ENCODE assay signal across 15 cellular contexts in the genomic region with DNA sequence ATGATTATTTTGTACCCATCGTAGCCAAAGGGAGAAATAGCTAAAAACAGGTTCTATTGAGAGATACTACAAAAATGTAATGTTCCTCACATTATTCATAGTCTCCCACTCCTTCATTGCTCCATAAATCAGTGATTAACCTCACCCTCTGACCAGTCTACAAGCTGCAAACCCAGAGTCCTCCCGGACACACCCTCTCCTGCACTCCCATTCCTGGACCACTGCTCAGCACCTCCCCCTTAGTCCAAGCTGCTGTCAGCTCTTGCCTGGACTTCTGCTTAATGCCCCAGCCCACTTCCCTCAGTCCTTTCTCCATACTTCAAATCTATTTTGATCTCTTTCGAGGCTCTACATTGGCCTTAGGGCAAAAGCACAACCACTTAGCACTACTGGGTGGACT.
A peak's percentile ranks its signal among the peaks of the same experiment; 100 is the strongest.
DNase-seq lines count a peak whose midpoint lies in the region; ATAC-seq and TF ChIP-seq lines count a peak whose summit lies in the region.
"Had no signal": no experiment of that assay in that cellular context is flagged by ENCODE, and none has a peak within 500 bp of the region (broad histone marks: within the 10 kb centered on the region; RNA-seq: fewer than 3 reads in every experiment).

No MANE protein-coding gene starts in this region.

- in situ Hi-C loops in GM23248 (cut with MboI), result no loop called here
- in situ Hi-C loops in gastrocnemius medialis (cut with MboI; ENCODE audit: low sequenced_read_pairs in 4 of 4), result loop anchor here in 1 of 4 donors (25.0 kb wide), 1 partner anchor 387 kb away; no protein-coding TSS in a partner anchor

- no peak overlapping the region for H3K4me3 Mint-ChIP-seq in endothelial cell (ENCODE audit: unreplicated experiment)
- H3K4me3 Mint-ChIP-seq in activated T-helper 17 cell treated with anti-CD3 and anti-CD28 coated beads, Interleukin-2, amount 50 U/mL, for 72 hours, result no peak overlapping the region
- H3K4me3 Mint-ChIP-seq: H9 had no signal

- ATAC-seq in left lung (peak; percentile 49), gastrocnemius medialis (no peak)
- ATAC-seq in activated T-helper 17 cell treated with anti-CD3 and anti-CD28 coated beads, Interleukin-2, amount 50 U/mL, for 72 hours (replicated peaks), result no peak
- ATAC-seq: Panc1 had no signal

- no peaks in the 10 kb centered on the region for H3K9me2 ChIP-seq in GM23248 (ENCODE audit: insufficient read depth)

- WGBS in GM23248 (ENCODE audit: low coverage in 1 of 2, low lambda C conversion rate in 2 of 2, missing lambda C conversion rate in 2 of 2), 2 experiments, result 55 to 61% methylated on average over 3 of the region's 3 CpGs
- 69% methylated on average over 3 of the region's 3 CpGs for WGBS in esophagus muscularis mucosa

- no peak overlapping the region for H3K27ac ChIP-seq in GM23248
- H3K27ac ChIP-seq in left lung, result no peak overlapping the region
- peak overlapping the region in 3 of 4 donors; percentile 7 to 54 (median 25) for H3K27ac ChIP-seq in gastrocnemius medialis
- peak overlapping the region in 2 of 4 donors; percentile 42 to 45 for H3K27ac ChIP-seq in esophagus muscularis mucosa (replicated peaks in 1 of 4)

- no peak for TF ChIP-seq CTCF in endothelial cell (IDR thresholded peaks at IDR 0.05; ENCODE audit: unreplicated experiment)
- no peak for TF ChIP-seq CTCF in left lung (IDR thresholded peaks at IDR 0.05)
- no peak for TF ChIP-seq CTCF in gastrocnemius medialis (IDR thresholded peaks at IDR 0.05 in 4 of 5, conservative IDR thresholded peaks at IDR 0.05 in 1 of 5)
- no peak for TF ChIP-seq CTCF in esophagus muscularis mucosa (IDR thresholded peaks at IDR 0.05)

- no peaks in the 10 kb centered on the region for H3K9me3 ChIP-seq in GM23248 (ENCODE audit: low read depth)
- no peaks in the 10 kb centered on the region for H3K9me3 ChIP-seq in left lung
- no peaks in the 10 kb centered on the region for H3K9me3 ChIP-seq in gastrocnemius medialis
- H3K9me3 ChIP-seq in esophagus muscularis mucosa, result no peaks in the 10 kb centered on the region
- H3K9me3 ChIP-seq: MG63 had no signal

- H3K27me3 ChIP-seq in GM23248 (replicated peaks; ENCODE audit: insufficient read depth) (no peaks in the 10 kb centered on the region), left lung (no peaks in the 10 kb centered on the region), gastrocnemius medialis (no peaks in the 10 kb centered on the region), esophagus muscularis mucosa (no peaks in the 10 kb centered on the region)
- H3K27me3 ChIP-seq: MG63 had no signal

- TF ChIP-seq EP300 in esophagus muscularis mucosa (IDR thresholded peaks at IDR 0.05), result no peak

- no peak overlapping the region for H3K9ac ChIP-seq in GM23248

- intact Hi-C loops in left lung (cut with DNase I), result no loop called here
- intact Hi-C loops in gastrocnemius medialis (cut with DNase I; ENCODE audit: low total_unique reads), result no loop called here
- intact Hi-C loops in esophagus muscularis mucosa (cut with DNase I), result no loop called here

- no peaks in the 10 kb centered on the region for H4K20me1 ChIP-seq in GM23248 (ENCODE audit: insufficient read depth)

- no peak overlapping the region for H2AFZ ChIP-seq in GM23248

- TF ChIP-seq POLR2A in gastrocnemius medialis (IDR thresholded peaks at IDR 0.05) (no peak), esophagus muscularis mucosa (IDR thresholded peaks at IDR 0.05; ENCODE audit: low read depth) (no peak)

- peaks cover 71% of the 10 kb centered on the region for H3K4me1 Mint-ChIP-seq in endothelial cell (ENCODE audit: unreplicated experiment)
- H3K4me1 Mint-ChIP-seq in activated T-helper 17 cell treated with anti-CD3 and anti-CD28 coated beads, Interleukin-2, amount 50 U/mL, for 72 hours, result no peaks in the 10 kb centered on the region

- H3K79me2 ChIP-seq in GM23248 (ENCODE audit: insufficient read depth), result no peaks in the 10 kb centered on the region

- no peaks in the 10 kb centered on the region for H3K36me3 ChIP-seq in GM23248 (ENCODE audit: low read depth)
- no peaks in the 10 kb centered on the region for H3K36me3 ChIP-seq in left lung
- H3K36me3 ChIP-seq in gastrocnemius medialis, result no peaks in the 10 kb centered on the region
- no peaks in the 10 kb centered on the region for H3K36me3 ChIP-seq in esophagus muscularis mucosa
- H3K36me3 ChIP-seq: MG63 had no signal

- H3K4me2 ChIP-seq in GM23248 (ENCODE audit: unreplicated experiment), result no peak overlapping the region

- H3K27me3 Mint-ChIP-seq in endothelial cell (ENCODE audit: unreplicated experiment), result peaks cover 2% of the 10 kb centered on the region
- peaks cover 30% of the 10 kb centered on the region for H3K27me3 Mint-ChIP-seq in activated T-helper 17 cell treated with anti-CD3 and anti-CD28 coated beads, Interleukin-2, amount 50 U/mL, for 72 hours

- no peaks in the 10 kb centered on the region for H3F3A ChIP-seq in GM23248 (ENCODE audit: insufficient read depth)

- H3K36me3 Mint-ChIP-seq in endothelial cell (ENCODE audit: low read depth, unreplicated experiment), result peaks cover 2% of the 10 kb centered on the region
- no peaks in the 10 kb centered on the region for H3K36me3 Mint-ChIP-seq in activated T-helper 17 cell treated with anti-CD3 and anti-CD28 coated beads, Interleukin-2, amount 50 U/mL, for 72 hours (ENCODE audit: low read depth)

- H3K4me1 ChIP-seq in GM23248 (ENCODE audit: insufficient read depth) (no peaks in the 10 kb centered on the region; the same call in 1 of the 2 replicates), left lung (no peaks in the 10 kb centered on the region), gastrocnemius medialis (peaks cover 7 to 22% of the 10 kb centered on the region in 2 donors), esophagus muscularis mucosa (peaks cover 14 to 18% (median 17%) of the 10 kb centered on the region in 4 donors)

- H3K4me3 ChIP-seq in GM23248 (no peak overlapping the region), left lung (no peak overlapping the region), gastrocnemius medialis (no peak overlapping the region), esophagus muscularis mucosa (no peak overlapping the region)
- H3K4me3 ChIP-seq: MG63 had no signal

- H3K9me3 Mint-ChIP-seq in endothelial cell (ENCODE audit: unreplicated experiment), result no peaks in the 10 kb centered on the region
- no peaks in the 10 kb centered on the region for H3K9me3 Mint-ChIP-seq in activated T-helper 17 cell treated with anti-CD3 and anti-CD28 coated beads, Interleukin-2, amount 50 U/mL, for 72 hours
- H3K9me3 Mint-ChIP-seq: H9 had no signal

- H3K27ac Mint-ChIP-seq in endothelial cell (ENCODE audit: unreplicated experiment), result peak overlapping the region; percentile 37
- no peak overlapping the region for H3K27ac Mint-ChIP-seq in activated T-helper 17 cell treated with anti-CD3 and anti-CD28 coated beads, Interleukin-2, amount 50 U/mL, for 72 hours
- H3K27ac Mint-ChIP-seq: H9 had no signal

- peak; percentile 21 for DNase-seq in GM23248
- no peak for DNase-seq in endothelial cell (ENCODE audit: low spot score)
- no peak for DNase-seq in left lung
- no peak for DNase-seq in gastrocnemius medialis
- DNase-seq in esophagus muscularis mucosa (ENCODE audit: extremely low spot score), result no peak
- DNase-seq in activated CD8-positive, alpha-beta memory T cell treated with anti-CD3 and anti-CD28 coated beads, Interleukin-2, amount 50 U/mL, for 48 hours, result no peak
- DNase-seq: C1 segment of cervical spinal cord, GF-D8, H9, MG63, NCI-H1092 treated with DMSO at 0.1 percent for 48 hours, NCI-H510A treated with DMSO at 0.1 percent for 48 hours, SHP77 treated with DMSO at 0.1 percent for 48 hours had no signal

Comparison
In these comparisons a context has a peak if more than half of its experiments do, and no peak if none do; other contexts are left out.
1. H3K27ac ChIP-seq: peak in gastrocnemius medialis (3 of 4); none in GM23248 (single experiment) and left lung (0 of 2).